Comparison of ENCODE assay signal across 15 cellular contexts in the genomic region with DNA sequence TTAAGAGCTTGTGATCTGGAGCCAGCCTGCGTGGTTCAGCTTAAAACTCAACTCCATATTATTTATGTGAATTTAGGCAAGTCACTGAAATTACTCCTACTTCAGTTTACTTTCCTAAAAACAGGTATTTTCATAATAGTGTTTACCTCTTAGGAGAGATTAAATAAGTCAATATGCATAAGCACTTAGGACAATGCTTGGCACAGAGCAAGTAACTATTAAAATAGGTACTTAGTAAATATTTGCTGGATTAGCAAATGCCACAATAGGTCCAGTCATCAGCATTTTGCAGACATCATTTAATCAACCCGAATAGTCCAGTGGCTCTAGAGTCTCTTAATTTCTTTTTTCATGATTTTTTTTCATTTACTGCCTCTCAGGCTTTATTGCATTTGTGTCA.
DNase-seq lines count a peak whose midpoint lies in the region; ATAC-seq and TF ChIP-seq lines count a peak whose summit lies in the region.
"Had no signal": no experiment of that assay in that cellular context is flagged by ENCODE, and none has a peak within 500 bp of the region (broad histone marks: within the 10 kb centered on the region; RNA-seq: fewer than 3 reads in every experiment).

No MANE protein-coding gene starts in this region.

- H2BK120ac ChIP-seq in mesenchymal stem cell (ENCODE audit: low read depth, low read length) = no peak overlapping the region

- H4K91ac ChIP-seq in mesenchymal stem cell (ENCODE audit: low read length) = no peak overlapping the region

- H3K9me3 ChIP-seq in GM23248 (ENCODE audit: low read depth) (no peaks in the 10 kb centered on the region), PC-3 (ENCODE audit: low read length) (no peaks in the 10 kb centered on the region), mesenchymal stem cell (ENCODE audit: control insufficient read depth, low read length) (no peaks in the 10 kb centered on the region)
- no peaks in the 10 kb centered on the region for H3K9me3 ChIP-seq in CD4-positive, alpha-beta memory T cell (ENCODE audit: control insufficient read depth in 1 of 2, low read length in 2 of 2)
- H3K9me3 ChIP-seq: BE2C had no signal

- no peak overlapping the region for H3K23ac ChIP-seq in mesenchymal stem cell (ENCODE audit: low read length in 2 of 2)

- no peak overlapping the region for H3K14ac ChIP-seq in mesenchymal stem cell (ENCODE audit: low read length in 2 of 2)

- ATAC-seq in PC-3 (peak; percentile 70), GM18858 (IDR thresholded peaks at IDR 0.05; ENCODE audit: unreplicated experiment) (no peak)
- ATAC-seq: CD8-positive, alpha-beta T cell had no signal

- no peaks in the 10 kb centered on the region for H3K36me3 Mint-ChIP-seq in CD4-positive, alpha-beta memory T cell
- H3K36me3 Mint-ChIP-seq in chondrocyte (ENCODE audit: low read depth) = no peaks in the 10 kb centered on the region
- H3K36me3 Mint-ChIP-seq: CD8-positive, alpha-beta T cell had no signal

- intact Hi-C loops in PC-3 (cut with micrococcal nuclease) = loop anchor here (1.0 kb wide), 1 partner anchor 61 kb away; no protein-coding TSS in a partner anchor
- intact Hi-C loops in CD4-positive, alpha-beta memory T cell (cut with micrococcal nuclease) = no loop called here

- H3K9ac ChIP-seq in GM23248 = no peak overlapping the region
- peak overlapping the region; percentile 57 for H3K9ac ChIP-seq in PC-3 (ENCODE audit: low read length)
- H3K9ac ChIP-seq in mesenchymal stem cell (ENCODE audit: low read length) = no peak overlapping the region
- H3K9ac ChIP-seq: KMS-11 had no signal

- 64 to 68% methylated on average over 2 of the region's 2 CpGs for WGBS in GM23248 (ENCODE audit: low coverage in 1 of 2, low lambda C conversion rate in 2 of 2, missing lambda C conversion rate in 2 of 2), 2 experiments
- WGBS in mesenchymal stem cell = 64% methylated on average over 1 of the region's 2 CpGs

- H3K27ac ChIP-seq in GM23248 = no peak overlapping the region
- H3K27ac ChIP-seq in PC-3 (ENCODE audit: low read length) = peak overlapping the region; percentile 95
- H3K27ac ChIP-seq in epithelial cell of prostate = peak overlapping the region; percentile 84
- no peak overlapping the region for H3K27ac ChIP-seq in CD4-positive, alpha-beta memory T cell (ENCODE audit: low read depth, low read length)
- H3K27ac ChIP-seq in mesenchymal stem cell (ENCODE audit: low read length, poor library complexity, severe bottlenecking) = no peak overlapping the region

- no peak overlapping the region for H2BK12ac ChIP-seq in mesenchymal stem cell (ENCODE audit: low read length in 2 of 2)

- no peak overlapping the region for H3K4ac ChIP-seq in mesenchymal stem cell (ENCODE audit: low read depth in 1 of 2, low read length in 2 of 2)

- H3K79me2 ChIP-seq in GM23248 (ENCODE audit: insufficient read depth) (no peaks in the 10 kb centered on the region), PC-3 (ENCODE audit: low read length) (no peaks in the 10 kb centered on the region)

- POLR2A ChIA-PET in PC-3 (lab: Charles Lee; ENCODE audit: unreplicated experiment) = no interaction called here
- POLR2A ChIA-PET in CD4-positive, alpha-beta memory T cell (lab: Charles Lee; ENCODE audit: partially characterized antibody) = no interaction called here

- in situ Hi-C loops in GM23248 (cut with MboI) = no loop called here

- CTCF ChIA-PET in PC-3 (lab: Charles Lee) = no interaction called here
- CTCF ChIA-PET in CD4-positive, alpha-beta memory T cell (lab: Charles Lee; ENCODE audit: partially characterized antibody) = no interaction called here

- no peaks in the 10 kb centered on the region for H3K36me3 ChIP-seq in GM23248 (ENCODE audit: low read depth)
- no peaks in the 10 kb centered on the region for H3K36me3 ChIP-seq in PC-3 (ENCODE audit: low read depth, low read length)
- H3K36me3 ChIP-seq in CD4-positive, alpha-beta memory T cell (ENCODE audit: insufficient read depth, low read length) = no peaks in the 10 kb centered on the region
- H3K36me3 ChIP-seq in mesenchymal stem cell (ENCODE audit: control insufficient read depth in 1 of 2, insufficient read depth in 2 of 2, low read depth in 1 of 2, low read length in 2 of 2) = no peaks in the 10 kb centered on the region
- H3K36me3 ChIP-seq: BE2C had no signal

- no peaks in the 10 kb centered on the region for H3K4me1 Mint-ChIP-seq in CD4-positive, alpha-beta memory T cell
- H3K4me1 Mint-ChIP-seq in chondrocyte (ENCODE audit: low read depth) = peaks cover 34% of the 10 kb centered on the region

- TF ChIP-seq CTCF in PC-3 (conservative IDR thresholded peaks at IDR 0.05; ENCODE audit: low read depth, low read length) = no peak
- no peak for TF ChIP-seq CTCF in chondrocyte (IDR thresholded peaks at IDR 0.05)

- no peaks in the 10 kb centered on the region for H3K27me3 ChIP-seq in GM23248 (replicated peaks; ENCODE audit: insufficient read depth)
- no peaks in the 10 kb centered on the region for H3K27me3 ChIP-seq in PC-3 (ENCODE audit: low read length)
- no peaks in the 10 kb centered on the region for H3K27me3 ChIP-seq in CD4-positive, alpha-beta memory T cell (ENCODE audit: insufficient read depth, low read length)
- no peaks in the 10 kb centered on the region for H3K27me3 ChIP-seq in mesenchymal stem cell (ENCODE audit: control insufficient read depth in 1 of 2, insufficient read depth in 1 of 2, low read length in 2 of 2)
- H3K27me3 ChIP-seq: BE2C had no signal

- H3K4me2 ChIP-seq in GM23248 (ENCODE audit: unreplicated experiment) (no peak overlapping the region), PC-3 (ENCODE audit: low read length) (peak overlapping the region; percentile 73), mesenchymal stem cell (ENCODE audit: low read length, poor library complexity, severe bottlenecking) (no peak overlapping the region)

- no peaks in the 10 kb centered on the region for H3K9me3 Mint-ChIP-seq in CD4-positive, alpha-beta memory T cell
- H3K9me3 Mint-ChIP-seq in chondrocyte (ENCODE audit: low read depth) = no peaks in the 10 kb centered on the region
- H3K9me3 Mint-ChIP-seq: CD8-positive, alpha-beta T cell had no signal

- no peak overlapping the region for H2BK5ac ChIP-seq in mesenchymal stem cell (ENCODE audit: low read depth, low read length, poor library complexity, severe bottlenecking)

- peaks cover 11 to 13% of the 10 kb centered on the region in 2 donors for H3K27me3 Mint-ChIP-seq in CD4-positive, alpha-beta memory T cell
- H3K27me3 Mint-ChIP-seq in chondrocyte (ENCODE audit: low read depth) = no peaks in the 10 kb centered on the region

- no peak overlapping the region for H4K8ac ChIP-seq in mesenchymal stem cell (ENCODE audit: low read length)

- H2AK5ac ChIP-seq in mesenchymal stem cell (ENCODE audit: low read length, severe bottlenecking) = no peak overlapping the region

- DNase-seq in DMS53 (lab: John Stamatoyannopoulos, UW) (peak; percentile 65), GM23248 (peak; percentile 26), PC-3 (peak; percentile 74), epithelial cell of prostate (ENCODE audit: low read depth, low spot score) (no peak), mesenchymal stem cell (no peak), chondrocyte (ENCODE audit: low spot score) (no peak)
- no peak for DNase-seq in CD4-positive, alpha-beta memory T cell
- DNase-seq: BE2C; CD8-positive, alpha-beta T cell; EL; NCI-H2227 treated with DMSO at 0.1 percent for 48 hours; NCI-H526; SHP77 treated with DMSO at 0.1 percent for 48 hours had no signal

- no peaks in the 10 kb centered on the region for H3K79me1 ChIP-seq in mesenchymal stem cell (replicated peaks; ENCODE audit: low read length, poor library complexity, severe bottlenecking)

- no peak overlapping the region for H3K4me3 Mint-ChIP-seq in CD4-positive, alpha-beta memory T cell
- no peak overlapping the region for H3K4me3 Mint-ChIP-seq in chondrocyte (ENCODE audit: unreplicated experiment)
- H3K4me3 Mint-ChIP-seq: CD8-positive, alpha-beta T cell had no signal

- H3K9me2 ChIP-seq in GM23248 (ENCODE audit: insufficient read depth) (no peaks in the 10 kb centered on the region; the same call in 1 of the 2 replicates), PC-3 (replicated peaks; ENCODE audit: low read length) (no peaks in the 10 kb centered on the region)

- H3K4me1 ChIP-seq in GM23248 (ENCODE audit: insufficient read depth) (peaks cover 39% of the 10 kb centered on the region), PC-3 (ENCODE audit: insufficient read depth, low read length) (peaks cover 54% of the 10 kb centered on the region), mesenchymal stem cell (ENCODE audit: control insufficient read depth, insufficient read depth, low read depth, low read length) (no peaks in the 10 kb centered on the region)
- no peaks in the 10 kb centered on the region for H3K4me1 ChIP-seq in CD4-positive, alpha-beta memory T cell (ENCODE audit: insufficient read depth, low read length)

- no peak overlapping the region for H2AFZ ChIP-seq in GM23248
- H2AFZ ChIP-seq in PC-3 (ENCODE audit: low read length) = no peak overlapping the region
- H2AFZ ChIP-seq in mesenchymal stem cell (ENCODE audit: low read depth, low read length) = no peak overlapping the region

- H3K27ac Mint-ChIP-seq in CD4-positive, alpha-beta memory T cell = no peak overlapping the region
- H3K27ac Mint-ChIP-seq in chondrocyte (ENCODE audit: unreplicated experiment) = no peak overlapping the region
- H3K27ac Mint-ChIP-seq: CD8-positive, alpha-beta T cell had no signal

- peaks cover 14% of the 10 kb centered on the region for H3F3A ChIP-seq in GM23248 (ENCODE audit: insufficient read depth)
- peaks cover 4% of the 10 kb centered on the region for H3F3A ChIP-seq in PC-3 (ENCODE audit: low read length, unreplicated experiment)

- H4K20me1 ChIP-seq in GM23248 (ENCODE audit: insufficient read depth) (no peaks in the 10 kb centered on the region), PC-3 (ENCODE audit: low read length) (no peaks in the 10 kb centered on the region)

- H3K18ac ChIP-seq in mesenchymal stem cell (ENCODE audit: low read depth in 1 of 2, low read length in 2 of 2) = no peak overlapping the region

- H2BK15ac ChIP-seq in mesenchymal stem cell (ENCODE audit: low read depth, poor library complexity, severe bottlenecking) = no peak overlapping the region

- no TSS peak for BruUV-seq in PC-3 (replicated peaks; lab: Mats Ljungman, UMichigan)

- H3K4me3 ChIP-seq in GM23248 = no peak overlapping the region
- H3K4me3 ChIP-seq in PC-3 (ENCODE audit: low read length) = peak overlapping the region; percentile 35; the same call in 1 of the 2 replicates
- no peak overlapping the region for H3K4me3 ChIP-seq in CD4-positive, alpha-beta memory T cell (ENCODE audit: low read length in 2 of 2)
- no peak overlapping the region for H3K4me3 ChIP-seq in mesenchymal stem cell (ENCODE audit: insufficient read depth in 1 of 2, low read depth in 1 of 2, low read length in 2 of 2)

Comparison
In these comparisons a context has a peak if more than half of its experiments do, and no peak if none do; other contexts are left out.
1. DNase-seq: peak in DMS53 (single experiment), GM23248 (single experiment) and PC-3 (single experiment); none in epithelial cell of prostate (single experiment), CD4-positive, alpha-beta memory T cell (0 of 5), mesenchymal stem cell (single experiment) and chondrocyte (single experiment).
2. H3K27ac ChIP-seq: peak in PC-3 (single experiment) and epithelial cell of prostate (single experiment); none in GM23248 (single experiment), CD4-positive, alpha-beta memory T cell (single experiment) and mesenchymal stem cell (single experiment).